1 cellular context compared by ENCODE assay signal in genomic region chr2:240469239-240469636, GRCh38.
TF ChIP-seq lines count a peak whose summit lies in the region.

No MANE protein-coding gene starts in this region.

TF ChIP-seq in A549, 52 proteins besides CTCF, POLR2A, EP300 and RAD21 (continued from another document):
- no peak for TF ChIP-seq NFE2L2 (conservative IDR thresholded peaks at IDR 0.05; ENCODE audit: low read length)
- TF ChIP-seq EHF (CRISPR knock-in tag; IDR thresholded peaks at IDR 0.05), result no peak
- TF ChIP-seq NPAS2 (CRISPR knock-in tag; IDR thresholded peaks at IDR 0.05; ENCODE audit: borderline replicate concordance), result no peak
- no peak for TF ChIP-seq GATA3 (IDR thresholded peaks at IDR 0.05; ENCODE audit: borderline replicate concordance)
- TF ChIP-seq RNF2 (IDR thresholded peaks at IDR 0.05; ENCODE audit: borderline replicate concordance, low read depth), result no peak
- TF ChIP-seq BHLHE40 (IDR thresholded peaks at IDR 0.05; ENCODE audit: low read depth, low read length), result no peak
- no peak for TF ChIP-seq HDAC2 (IDR thresholded peaks at IDR 0.05)
- no peak for TF ChIP-seq TFCP2L1 (CRISPR knock-in tag; IDR thresholded peaks at IDR 0.05)
- TF ChIP-seq RFX5 (IDR thresholded peaks at IDR 0.05), result no peak
- no peak for TF ChIP-seq FOSB (CRISPR knock-in tag; IDR thresholded peaks at IDR 0.05)
- TF ChIP-seq, protein P1, sequence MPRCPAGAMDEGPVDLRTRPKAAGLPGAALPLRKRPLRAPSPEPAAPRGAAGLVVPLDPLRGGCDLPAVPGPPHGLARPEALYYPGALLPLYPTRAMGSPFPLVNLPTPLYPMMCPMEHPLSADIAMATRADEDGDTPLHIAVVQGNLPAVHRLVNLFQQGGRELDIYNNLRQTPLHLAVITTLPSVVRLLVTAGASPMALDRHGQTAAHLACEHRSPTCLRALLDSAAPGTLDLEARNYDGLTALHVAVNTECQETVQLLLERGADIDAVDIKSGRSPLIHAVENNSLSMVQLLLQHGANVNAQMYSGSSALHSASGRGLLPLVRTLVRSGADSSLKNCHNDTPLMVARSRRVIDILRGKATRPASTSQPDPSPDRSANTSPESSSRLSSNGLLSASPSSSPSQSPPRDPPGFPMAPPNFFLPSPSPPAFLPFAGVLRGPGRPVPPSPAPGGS (IDR thresholded peaks at IDR 0.05), result no peak
